In the genomic region with DNA sequence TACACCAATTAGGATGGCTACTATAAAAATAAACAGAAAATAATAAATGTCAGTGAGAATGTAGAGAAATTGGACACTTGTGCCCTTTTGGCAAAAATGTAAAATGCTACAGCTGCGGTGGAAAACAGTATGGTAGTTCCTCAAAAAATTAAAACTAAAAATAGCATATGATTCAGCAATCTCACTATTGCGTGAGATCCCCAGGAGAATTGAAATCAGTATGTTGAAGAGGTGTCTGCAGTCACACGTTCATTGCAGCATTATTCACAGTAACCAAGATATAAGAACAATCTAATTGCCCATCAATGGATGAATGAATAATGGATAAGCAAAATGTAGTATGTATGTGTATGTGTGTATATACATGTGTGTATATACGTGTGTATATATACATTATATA, we compare ENCODE assay signal across 1 cellular context.
TF ChIP-seq lines count a peak whose summit lies in the region.

No MANE protein-coding gene starts in this region.

TF ChIP-seq in GM12878, 131 proteins besides CTCF, POLR2A, EP300 and RAD21:
- TF ChIP-seq, protein P1, sequence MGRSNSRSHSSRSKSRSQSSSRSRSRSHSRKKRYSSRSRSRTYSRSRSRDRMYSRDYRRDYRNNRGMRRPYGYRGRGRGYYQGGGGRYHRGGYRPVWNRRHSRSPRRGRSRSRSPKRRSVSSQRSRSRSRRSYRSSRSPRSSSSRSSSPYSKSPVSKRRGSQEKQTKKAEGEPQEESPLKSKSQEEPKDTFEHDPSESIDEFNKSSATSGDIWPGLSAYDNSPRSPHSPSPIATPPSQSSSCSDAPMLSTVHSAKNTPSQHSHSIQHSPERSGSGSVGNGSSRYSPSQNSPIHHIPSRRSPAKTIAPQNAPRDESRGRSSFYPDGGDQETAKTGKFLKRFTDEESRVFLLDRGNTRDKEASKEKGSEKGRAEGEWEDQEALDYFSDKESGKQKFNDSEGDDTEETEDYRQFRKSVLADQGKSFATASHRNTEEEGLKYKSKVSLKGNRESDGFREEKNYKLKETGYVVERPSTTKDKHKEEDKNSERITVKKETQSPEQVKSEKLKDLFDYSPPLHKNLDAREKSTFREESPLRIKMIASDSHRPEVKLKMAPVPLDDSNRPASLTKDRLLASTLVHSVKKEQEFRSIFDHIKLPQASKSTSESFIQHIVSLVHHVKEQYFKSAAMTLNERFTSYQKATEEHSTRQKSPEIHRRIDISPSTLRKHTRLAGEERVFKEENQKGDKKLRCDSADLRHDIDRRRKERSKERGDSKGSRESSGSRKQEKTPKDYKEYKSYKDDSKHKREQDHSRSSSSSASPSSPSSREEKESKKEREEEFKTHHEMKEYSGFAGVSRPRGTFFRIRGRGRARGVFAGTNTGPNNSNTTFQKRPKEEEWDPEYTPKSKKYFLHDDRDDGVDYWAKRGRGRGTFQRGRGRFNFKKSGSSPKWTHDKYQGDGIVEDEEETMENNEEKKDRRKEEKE (IDR thresholded peaks at IDR 0.05) = no peak
- TF ChIP-seq, protein P2, sequence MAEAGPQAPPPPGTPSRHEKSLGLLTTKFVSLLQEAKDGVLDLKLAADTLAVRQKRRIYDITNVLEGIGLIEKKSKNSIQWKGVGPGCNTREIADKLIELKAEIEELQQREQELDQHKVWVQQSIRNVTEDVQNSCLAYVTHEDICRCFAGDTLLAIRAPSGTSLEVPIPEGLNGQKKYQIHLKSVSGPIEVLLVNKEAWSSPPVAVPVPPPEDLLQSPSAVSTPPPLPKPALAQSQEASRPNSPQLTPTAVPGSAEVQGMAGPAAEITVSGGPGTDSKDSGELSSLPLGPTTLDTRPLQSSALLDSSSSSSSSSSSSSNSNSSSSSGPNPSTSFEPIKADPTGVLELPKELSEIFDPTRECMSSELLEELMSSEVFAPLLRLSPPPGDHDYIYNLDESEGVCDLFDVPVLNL (IDR thresholded peaks at IDR 0.05; ENCODE audit: low read depth, low read length) = no peak
- no peak for TF ChIP-seq BHLHE40 (IDR thresholded peaks at IDR 0.05; ENCODE audit: borderline replicate concordance in 1 of 2, low read depth in 2 of 2, low read length in 1 of 2)
- no peak for TF ChIP-seq CHD2 (IDR thresholded peaks at IDR 0.05; ENCODE audit: borderline replicate concordance, low read depth, low read length)
- TF ChIP-seq ATF7 (IDR thresholded peaks at IDR 0.05; ENCODE audit: low read depth) = peak; percentile 57; the same call in 1 of the 2 replicates
- TF ChIP-seq IKZF1 (conservative IDR thresholded peaks at IDR 0.05) = 0 out of 2 replicates have a peak, but pooled peaks have one; percentile 20
- TF ChIP-seq MTA2 (IDR thresholded peaks at IDR 0.05; ENCODE audit: low read depth) = peak; percentile 37; the same call in 1 of the 2 replicates
- TF ChIP-seq, protein P3, sequence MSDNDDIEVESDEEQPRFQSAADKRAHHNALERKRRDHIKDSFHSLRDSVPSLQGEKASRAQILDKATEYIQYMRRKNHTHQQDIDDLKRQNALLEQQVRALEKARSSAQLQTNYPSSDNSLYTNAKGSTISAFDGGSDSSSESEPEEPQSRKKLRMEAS (IDR thresholded peaks at IDR 0.05; ENCODE audit: low read depth, low read length) = no peak
- TF ChIP-seq ESRRA (IDR thresholded peaks at IDR 0.05; ENCODE audit: low read length) = no peak
- TF ChIP-seq JUNB (IDR thresholded peaks at IDR 0.05) = 0 out of 2 replicates have a peak, but pooled peaks have one; percentile 12
- TF ChIP-seq KDM1A (IDR thresholded peaks at IDR 0.05; ENCODE audit: borderline replicate concordance) = no peak
- TF ChIP-seq CBFB (IDR thresholded peaks at IDR 0.05; ENCODE audit: low read depth) = no peak
- TF ChIP-seq, protein P4, sequence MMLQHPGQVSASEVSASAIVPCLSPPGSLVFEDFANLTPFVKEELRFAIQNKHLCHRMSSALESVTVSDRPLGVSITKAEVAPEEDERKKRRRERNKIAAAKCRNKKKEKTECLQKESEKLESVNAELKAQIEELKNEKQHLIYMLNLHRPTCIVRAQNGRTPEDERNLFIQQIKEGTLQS (IDR thresholded peaks at IDR 0.05; ENCODE audit: borderline replicate concordance, extremely low read depth, low read depth, low read length) = no peak
- TF ChIP-seq, protein P5, sequence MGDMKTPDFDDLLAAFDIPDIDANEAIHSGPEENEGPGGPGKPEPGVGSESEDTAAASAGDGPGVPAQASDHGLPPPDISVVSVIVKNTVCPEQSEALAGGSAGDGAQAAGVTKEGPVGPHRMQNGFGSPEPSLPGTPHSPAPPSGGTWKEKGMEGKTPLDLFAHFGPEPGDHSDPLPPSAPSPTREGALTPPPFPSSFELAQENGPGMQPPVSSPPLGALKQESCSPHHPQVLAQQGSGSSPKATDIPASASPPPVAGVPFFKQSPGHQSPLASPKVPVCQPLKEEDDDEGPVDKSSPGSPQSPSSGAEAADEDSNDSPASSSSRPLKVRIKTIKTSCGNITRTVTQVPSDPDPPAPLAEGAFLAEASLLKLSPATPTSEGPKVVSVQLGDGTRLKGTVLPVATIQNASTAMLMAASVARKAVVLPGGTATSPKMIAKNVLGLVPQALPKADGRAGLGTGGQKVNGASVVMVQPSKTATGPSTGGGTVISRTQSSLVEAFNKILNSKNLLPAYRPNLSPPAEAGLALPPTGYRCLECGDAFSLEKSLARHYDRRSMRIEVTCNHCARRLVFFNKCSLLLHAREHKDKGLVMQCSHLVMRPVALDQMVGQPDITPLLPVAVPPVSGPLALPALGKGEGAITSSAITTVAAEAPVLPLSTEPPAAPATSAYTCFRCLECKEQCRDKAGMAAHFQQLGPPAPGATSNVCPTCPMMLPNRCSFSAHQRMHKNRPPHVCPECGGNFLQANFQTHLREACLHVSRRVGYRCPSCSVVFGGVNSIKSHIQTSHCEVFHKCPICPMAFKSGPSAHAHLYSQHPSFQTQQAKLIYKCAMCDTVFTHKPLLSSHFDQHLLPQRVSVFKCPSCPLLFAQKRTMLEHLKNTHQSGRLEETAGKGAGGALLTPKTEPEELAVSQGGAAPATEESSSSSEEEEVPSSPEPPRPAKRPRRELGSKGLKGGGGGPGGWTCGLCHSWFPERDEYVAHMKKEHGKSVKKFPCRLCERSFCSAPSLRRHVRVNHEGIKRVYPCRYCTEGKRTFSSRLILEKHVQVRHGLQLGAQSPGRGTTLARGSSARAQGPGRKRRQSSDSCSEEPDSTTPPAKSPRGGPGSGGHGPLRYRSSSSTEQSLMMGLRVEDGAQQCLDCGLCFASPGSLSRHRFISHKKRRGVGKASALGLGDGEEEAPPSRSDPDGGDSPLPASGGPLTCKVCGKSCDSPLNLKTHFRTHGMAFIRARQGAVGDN (IDR thresholded peaks at IDR 0.05) = no peak
- no peak for TF ChIP-seq ZNF274 (IDR thresholded peaks at IDR 0.05; ENCODE audit: insufficient read depth, insufficient read length)
- TF ChIP-seq RELA (IDR thresholded peaks at IDR 0.05; ENCODE audit: borderline replicate concordance, partially characterized antibody) = no peak
- no peak for TF ChIP-seq NFXL1 (IDR thresholded peaks at IDR 0.05; ENCODE audit: borderline replicate concordance)
- TF ChIP-seq SPI1 (IDR thresholded peaks at IDR 0.05; ENCODE audit: borderline replicate concordance, insufficient read depth, low read depth, low read length) = peak; percentile 6; the same call in 1 of the 2 replicates
- no peak for TF ChIP-seq DPF2 (IDR thresholded peaks at IDR 0.05)
- TF ChIP-seq PAX8 (IDR thresholded peaks at IDR 0.05) = no peak
- peak; percentile 59; the same call in 1 of the 2 replicates for TF ChIP-seq MEF2A (IDR thresholded peaks at IDR 0.05; ENCODE audit: insufficient read depth, low read depth, low read length)
- TF ChIP-seq PAX5 (IDR thresholded peaks at IDR 0.05; ENCODE audit: borderline replicate concordance, low read depth, low read length) = no peak
- TF ChIP-seq KLF5 (IDR thresholded peaks at IDR 0.05; ENCODE audit: partially characterized antibody) = no peak
- TF ChIP-seq FOXM1 (IDR thresholded peaks at IDR 0.05; ENCODE audit: low read depth, low read length) = no peak
- no peak for TF ChIP-seq NR2C1 (IDR thresholded peaks at IDR 0.05)
- no peak for TF ChIP-seq NR2F1 (conservative IDR thresholded peaks at IDR 0.05)
- peak; percentile 84 for TF ChIP-seq MEF2B (IDR thresholded peaks at IDR 0.05; ENCODE audit: partially characterized antibody, poor library complexity, severe bottlenecking)
- peak in 1 of 2 experiments; percentile 27; a peak in 1 of 4 replicates for TF ChIP-seq IKZF2 (IDR thresholded peaks at IDR 0.05)
